ENCODE assay signal across 8 cellular contexts in the genomic region with DNA sequence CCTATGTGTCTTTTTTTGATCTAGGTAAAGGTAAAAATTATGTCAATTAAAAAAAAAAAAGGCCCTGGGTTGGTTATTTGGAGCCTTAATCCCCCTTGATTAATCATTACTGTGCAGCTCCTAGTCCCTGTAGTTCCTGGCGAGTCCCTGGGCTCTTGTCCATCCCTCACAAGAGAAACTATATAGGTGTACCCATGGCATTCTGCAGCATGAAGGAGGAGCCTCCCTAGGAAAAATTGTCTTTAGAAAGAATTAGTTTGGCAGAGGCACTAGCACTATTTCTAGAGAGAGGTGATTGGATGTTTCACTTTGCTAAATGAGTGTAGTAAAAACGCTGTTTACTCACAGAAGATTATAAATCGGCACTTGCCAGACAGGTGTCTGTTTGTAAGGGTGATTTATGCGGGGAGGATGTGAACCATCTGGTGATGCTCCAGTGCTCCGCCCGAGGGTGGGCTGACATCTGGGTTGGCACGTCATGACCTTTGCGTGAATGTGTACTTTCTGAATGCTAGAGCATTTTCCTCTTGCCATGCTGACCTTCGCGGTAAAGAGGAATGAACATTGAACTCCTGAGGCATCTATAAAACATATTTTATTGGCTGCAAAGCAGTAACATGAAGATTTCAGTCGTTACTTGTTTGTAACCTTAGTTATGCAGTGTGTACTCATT. TPM values are rescaled to one million over a fixed set of nuclear protein-coding genes. Genes with fewer than 3 reads are reported as not detected.
DNase-seq lines count a peak whose midpoint lies in the region; ATAC-seq and TF ChIP-seq lines count a peak whose summit lies in the region.

No MANE protein-coding gene starts in this region.

- peak overlapping the region; percentile 72 to 84 (median 78) for H3K27ac ChIP-seq in gastrocnemius medialis

- H3K36me3 Mint-ChIP-seq in activated naive CD4-positive, alpha-beta T cell treated with anti-CD3 and anti-CD28 coated beads, Interleukin-2, amount 10 ng/mL, durations not matched to agents 7 days and 5 days: peaks cover 43% of the 10 kb centered on the region

- H3K27ac Mint-ChIP-seq in activated naive CD4-positive, alpha-beta T cell treated with anti-CD3 and anti-CD28 coated beads, Interleukin-2, amount 10 ng/mL, durations not matched to agents 7 days and 5 days: peak overlapping the region; percentile 64

- intact Hi-C loops in gastrocnemius medialis (cut with DNase I; ENCODE audit: low total_unique reads): loop anchor here (10.0 kb wide), 1 partner anchor 633 kb away; the partner anchor contains the start of genes DPH3 and OXNAD1

- no peaks in the 10 kb centered on the region for H3K27me3 Mint-ChIP-seq in activated naive CD4-positive, alpha-beta T cell treated with anti-CD3 and anti-CD28 coated beads, Interleukin-2, amount 10 ng/mL, durations not matched to agents 7 days and 5 days

- no peaks in the 10 kb centered on the region for H3K27me3 ChIP-seq in gastrocnemius medialis

- no peaks in the 10 kb centered on the region for H3K9me3 ChIP-seq in gastrocnemius medialis

- peak overlapping the region; percentile 34 for H3K4me3 Mint-ChIP-seq in activated naive CD4-positive, alpha-beta T cell treated with anti-CD3 and anti-CD28 coated beads, Interleukin-2, amount 10 ng/mL, durations not matched to agents 7 days and 5 days

- peak; percentile 65 for DNase-seq in G401 (ENCODE audit: low spot score)
- DNase-seq in activated naive CD4-positive, alpha-beta T cell treated with anti-CD3 and anti-CD28 coated beads, Interleukin-2, amount 10 ng/mL, durations not matched to agents 7 days and 5 days: peak; percentile 57
- DNase-seq in gastrocnemius medialis: no peak
- no peak for DNase-seq in activated effector memory CD4-positive, alpha-beta T cell treated with anti-CD3 and anti-CD28 coated beads, Interleukin-2, amount 50 U/mL, for 16 hours
- DNase-seq in SIG-M5 (lab: John Stamatoyannopoulos, UW): no peak
- no peak for DNase-seq in islet precursor cell

- H3K4me1 ChIP-seq in gastrocnemius medialis: peaks cover 72 to 88% of the 10 kb centered on the region in 2 donors

- in situ Hi-C loops in G401 (cut with HindIII; ENCODE audit: low sequenced_read_pairs): no loop called here
- in situ Hi-C loops in gastrocnemius medialis (cut with MboI; ENCODE audit: low sequenced_read_pairs in 4 of 4): no loop called here

- H3K4me1 Mint-ChIP-seq in activated naive CD4-positive, alpha-beta T cell treated with anti-CD3 and anti-CD28 coated beads, Interleukin-2, amount 10 ng/mL, durations not matched to agents 7 days and 5 days: peaks cover 80% of the 10 kb centered on the region

- H3K9me3 Mint-ChIP-seq in activated naive CD4-positive, alpha-beta T cell treated with anti-CD3 and anti-CD28 coated beads, Interleukin-2, amount 10 ng/mL, durations not matched to agents 7 days and 5 days: peaks cover 2% of the 10 kb centered on the region

- peak; percentile 89 for ATAC-seq in GM19463 (IDR thresholded peaks at IDR 0.05; ENCODE audit: unreplicated experiment)
- ATAC-seq in HG03521 (IDR thresholded peaks at IDR 0.05; ENCODE audit: unreplicated experiment): peak; percentile 63
- ATAC-seq in gastrocnemius medialis: peak; percentile 54 to 57

- no peak for TF ChIP-seq POLR2A in gastrocnemius medialis (IDR thresholded peaks at IDR 0.05)

- peak overlapping the region; percentile 18 to 42 (median 31) for H3K4me3 ChIP-seq in gastrocnemius medialis

- no peak for TF ChIP-seq CTCF in gastrocnemius medialis (IDR thresholded peaks at IDR 0.05 in 4 of 5, conservative IDR thresholded peaks at IDR 0.05 in 1 of 5)

- no peaks in the 10 kb centered on the region for H3K36me3 ChIP-seq in gastrocnemius medialis

- CTCF ChIA-PET in activated naive CD4-positive, alpha-beta T cell treated with anti-CD3 and anti-CD28 coated beads, Interleukin-2, amount 10 ng/mL, durations not matched to agents 7 days and 5 days (lab: Charles Lee): no interaction called here

RNA-seq across cellular contexts. Expression of gene PLCL2, which starts 12.6 kb away (rescaled TPM):
- total RNA-seq in G401 (2014; rRNA removed; shearing (Covaris generic)): not detected in 2 replicates
- 10 to 100 TPM; 23.9 to 37.2 (median 32.7) TPM for total RNA-seq in gastrocnemius medialis

Comparison
In these comparisons a context has a peak if more than half of its experiments do, and no peak if none do; other contexts are left out.
1. DNase-seq: peak in G401 (single experiment) and activated naive CD4-positive, alpha-beta T cell treated with anti-CD3 and anti-CD28 coated beads, Interleukin-2, amount 10 ng/mL, durations not matched to agents 7 days and 5 days (single experiment); none in gastrocnemius medialis (0 of 2), activated effector memory CD4-positive, alpha-beta T cell treated with anti-CD3 and anti-CD28 coated beads, Interleukin-2, amount 50 U/mL, for 16 hours (single experiment), SIG-M5 (single experiment) and islet precursor cell (single experiment).
2. RNA of gene PLCL2, which starts 12.6 kb away (total RNA-seq): 23.9 to 37.2 TPM in gastrocnemius medialis; not detected in G401; every median in the first group is over 10 times any median in the second.
3. Peak in every context shown above with its lines, with median percentiles within 50 percentile points of each other: ATAC-seq.